ENCODE assay signal across 27 cellular contexts in the genomic region with DNA sequence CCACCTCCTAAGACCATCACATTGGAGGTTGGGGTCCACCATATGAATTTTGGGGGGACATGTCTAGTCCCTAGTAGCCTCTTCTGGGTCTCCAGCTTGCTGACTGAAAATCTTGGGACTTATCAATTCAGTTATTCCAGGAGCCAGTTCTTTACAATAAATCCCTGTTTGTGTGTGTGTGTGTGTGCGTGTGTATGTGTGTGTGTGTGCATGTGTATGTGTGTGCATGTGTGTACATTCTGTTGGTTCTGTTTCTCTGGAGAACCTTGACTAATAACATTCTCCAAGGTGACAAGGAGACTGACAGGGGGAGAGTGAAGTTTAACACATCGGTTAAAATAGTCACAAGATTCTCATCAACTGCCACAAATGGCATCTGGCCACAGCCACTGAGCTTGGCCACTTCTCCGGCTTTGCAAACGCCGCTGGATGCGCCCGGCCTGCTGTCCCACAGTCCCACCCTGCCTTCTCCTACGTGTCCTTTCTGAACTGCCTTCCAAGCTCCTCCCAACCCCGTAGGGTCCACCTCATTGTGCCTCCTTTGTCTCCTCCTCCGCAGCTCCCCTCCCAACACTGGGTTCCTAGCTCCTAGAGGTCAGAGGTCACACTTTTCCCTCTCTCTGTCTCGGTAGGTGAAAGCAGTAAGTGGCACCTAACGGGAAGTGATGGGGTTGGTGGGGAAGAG.
DNase-seq lines count a peak whose midpoint lies in the region; ATAC-seq and TF ChIP-seq lines count a peak whose summit lies in the region.
"Had no signal": no experiment of that assay in that cellular context is flagged by ENCODE, and none has a peak within 500 bp of the region (broad histone marks: within the 10 kb centered on the region; RNA-seq: fewer than 3 reads in every experiment).

No MANE protein-coding gene starts in this region.

- H3K27me3 Mint-ChIP-seq in activated T-cell treated with anti-CD3 and anti-CD28 coated beads, Interleukin-2, amount 50 U/mL, for 24 hours, result peaks cover 20% of the 10 kb centered on the region
- H3K27me3 Mint-ChIP-seq in endodermal cell (ENCODE audit: insufficient read depth), result peaks cover 1% of the 10 kb centered on the region

- TF ChIP-seq CTCF in endodermal cell (conservative IDR thresholded peaks at IDR 0.05) (no peak), uterus (IDR thresholded peaks at IDR 0.05) (no peak)

- H3K4me3 Mint-ChIP-seq in activated T-cell treated with anti-CD3 and anti-CD28 coated beads, Interleukin-2, amount 50 U/mL, for 24 hours, result no peak overlapping the region
- no peak overlapping the region for H3K4me3 Mint-ChIP-seq in endodermal cell
- H3K4me3 Mint-ChIP-seq: activated T-cell treated with anti-CD3 and anti-CD28 coated beads, Interleukin-2, amount 50 U/mL, for 4 hours; CD14-positive monocyte; central memory CD8-positive, alpha-beta T cell; naive thymus-derived CD8-positive, alpha-beta T cell; stimulated activated naive CD8-positive, alpha-beta T cell treated with anti-CD3 and anti-CD28 coated beads, Interleukin-15, Interleukin-2, amounts not matched to agents 100 ng/mL and 50 ng/mL, for 24 hours had no signal

- H3K27ac ChIP-seq in endodermal cell (ENCODE audit: low read depth, low read length) (no peak overlapping the region), uterus (no peak overlapping the region)
- H3K27ac ChIP-seq: heart left ventricle, lower lobe of right lung, ovary, VCaP had no signal

- H3K9me3 ChIP-seq in endodermal cell (ENCODE audit: control insufficient read depth, low read length), result no peaks in the 10 kb centered on the region
- H3K9me3 ChIP-seq in uterus, result no peaks in the 10 kb centered on the region
- H3K9me3 ChIP-seq: heart left ventricle, lower lobe of right lung, ovary had no signal

- H3K27me3 ChIP-seq in endodermal cell (ENCODE audit: control insufficient read depth, insufficient read depth, low read length, poor library complexity, severe bottlenecking) (no peaks in the 10 kb centered on the region), uterus (no peaks in the 10 kb centered on the region)
- H3K27me3 ChIP-seq: ovary had no signal

- 80 to 87% methylated on average over 5 to 12 of the region's 12 CpGs for WGBS in endodermal cell (ENCODE audit: insufficient coverage in 1 of 2, insufficient read length in 1 of 2), 2 experiments

- no peak overlapping the region for H3K27ac Mint-ChIP-seq in activated T-cell treated with anti-CD3 and anti-CD28 coated beads, Interleukin-2, amount 50 U/mL, for 24 hours
- H3K27ac Mint-ChIP-seq in endodermal cell, result no peak overlapping the region
- H3K27ac Mint-ChIP-seq: naive thymus-derived CD8-positive, alpha-beta T cell; stimulated activated naive CD8-positive, alpha-beta T cell treated with anti-CD3 and anti-CD28 coated beads, Interleukin-15, Interleukin-2, amounts not matched to agents 100 ng/mL and 50 ng/mL, for 24 hours had no signal

- H3K4me3 ChIP-seq in endodermal cell (ENCODE audit: low read length) (no peak overlapping the region), uterus (no peak overlapping the region)
- H3K4me3 ChIP-seq: heart left ventricle, lower lobe of right lung, ovary had no signal

- no peaks in the 10 kb centered on the region for H3K4me1 ChIP-seq in endodermal cell (ENCODE audit: control insufficient read depth, insufficient read depth, low read length)
- peaks cover 7 to 13% of the 10 kb centered on the region in 2 donors for H3K4me1 ChIP-seq in uterus

- no peaks in the 10 kb centered on the region for H3K4me1 Mint-ChIP-seq in activated T-cell treated with anti-CD3 and anti-CD28 coated beads, Interleukin-2, amount 50 U/mL, for 24 hours (ENCODE audit: low read depth)
- H3K4me1 Mint-ChIP-seq in endodermal cell, result peaks cover 10% of the 10 kb centered on the region
- H3K4me1 Mint-ChIP-seq: central memory CD8-positive, alpha-beta T cell; naive thymus-derived CD8-positive, alpha-beta T cell had no signal

- H3K36me3 ChIP-seq in endodermal cell (ENCODE audit: control insufficient read depth, insufficient read depth, low read length) (no peaks in the 10 kb centered on the region), uterus (no peaks in the 10 kb centered on the region)
- H3K36me3 ChIP-seq: heart left ventricle, lower lobe of right lung, ovary had no signal

- H3K9ac ChIP-seq in endodermal cell (ENCODE audit: extremely low read depth, low read length, poor library complexity, severe bottlenecking), result no peak overlapping the region

- no peak for TF ChIP-seq POLR2A in uterus (IDR thresholded peaks at IDR 0.05)

- no peaks in the 10 kb centered on the region for H3K9me3 Mint-ChIP-seq in activated T-cell treated with anti-CD3 and anti-CD28 coated beads, Interleukin-2, amount 50 U/mL, for 24 hours
- no peaks in the 10 kb centered on the region for H3K9me3 Mint-ChIP-seq in endodermal cell
- H3K9me3 Mint-ChIP-seq: activated T-cell treated with anti-CD3 and anti-CD28 coated beads, Interleukin-2, amount 50 U/mL, for 4 hours; central memory CD8-positive, alpha-beta T cell; naive thymus-derived CD8-positive, alpha-beta T cell; stimulated activated naive CD8-positive, alpha-beta T cell treated with anti-CD3 and anti-CD28 coated beads, Interleukin-15, Interleukin-2, amounts not matched to agents 100 ng/mL and 50 ng/mL, for 24 hours had no signal

- ATAC-seq in sciatic nerve, result no peak
- no peak for ATAC-seq in HG02763 (IDR thresholded peaks at IDR 0.05; ENCODE audit: unreplicated experiment)
- ATAC-seq in GM19328 (IDR thresholded peaks at IDR 0.05; ENCODE audit: unreplicated experiment), result no peak
- ATAC-seq: activated T-cell treated with anti-CD3 and anti-CD28 coated beads, Interleukin-2, amount 50 U/mL, for 4 hours; heart left ventricle; lower lobe of right lung; naive thymus-derived CD8-positive, alpha-beta T cell; Panc1 had no signal

- peak; percentile 6 for DNase-seq in activated T-cell treated with anti-CD3 and anti-CD28 coated beads, Interleukin-2, amount 50 U/mL, for 24 hours
- no peak for DNase-seq in activated T-cell treated with anti-CD3 and anti-CD28 coated beads for 4 hours
- DNase-seq in endodermal cell, result peak; percentile 32
- DNase-seq in sciatic nerve (ENCODE audit: low spot score), result peak; percentile 47
- DNase-seq in uterus, result peak; percentile 13
- DNase-seq in stimulated activated CD4-positive, alpha-beta T cell treated with anti-CD3 and anti-CD28 coated beads, Interleukin-15, amount 100 ng/mL, for 24 hours, result no peak
- DNase-seq: activated CD4-positive, alpha-beta T cell treated with anti-CD3 and anti-CD28 coated beads for 4 hours; activated gamma-delta T cell; activated T-cell treated with anti-CD3 and anti-CD28 coated beads, Interleukin-2, amount 50 U/mL, for 4 hours; foreskin melanocyte; heart left ventricle; lower lobe of right lung; NCI-H146; NCI-H748 treated with DMSO at 0.1 percent for 48 hours; SIG-M5; small intestine; stimulated activated CD4-positive, alpha-beta T cell treated with anti-CD3 and anti-CD28 coated beads, Interleukin-1b, Interleukin-23, amount 100 ng/mL, for 48 hours; T-helper 9 cell had no signal

- intact Hi-C loops in sciatic nerve (cut with DNase I), result no loop called here
- intact Hi-C loops in uterus (cut with DNase I; ENCODE audit: low total_unique reads), result loop anchor here (10.0 kb wide), 1 partner anchor 108 kb away; no protein-coding TSS in a partner anchor

- no peaks in the 10 kb centered on the region for H3K36me3 Mint-ChIP-seq in activated T-cell treated with anti-CD3 and anti-CD28 coated beads, Interleukin-2, amount 50 U/mL, for 24 hours (ENCODE audit: low read depth)
- no peaks in the 10 kb centered on the region for H3K36me3 Mint-ChIP-seq in endodermal cell (ENCODE audit: low read depth)
- H3K36me3 Mint-ChIP-seq: CD14-positive monocyte; naive thymus-derived CD8-positive, alpha-beta T cell had no signal

Comparison
In these comparisons a context has a peak if more than half of its experiments do, and no peak if none do; other contexts are left out.
1. DNase-seq: peak in activated T-cell treated with anti-CD3 and anti-CD28 coated beads, Interleukin-2, amount 50 U/mL, for 24 hours (single experiment), endodermal cell (single experiment), sciatic nerve (single experiment) and uterus (2 of 2); none in activated T-cell treated with anti-CD3 and anti-CD28 coated beads for 4 hours (single experiment) and stimulated activated CD4-positive, alpha-beta T cell treated with anti-CD3 and anti-CD28 coated beads, Interleukin-15, amount 100 ng/mL, for 24 hours (single experiment).